In genomic region chr19:11160119-11160768, GRCh38 we compare ENCODE assay signal across 12 cellular contexts. TPM values are rescaled to one million over a fixed set of nuclear protein-coding genes. Genes with fewer than 3 reads are reported as not detected.
A peak's percentile ranks its signal among the peaks of the same experiment; 100 is the strongest.
DNase-seq lines count a peak whose midpoint lies in the region; ATAC-seq and TF ChIP-seq lines count a peak whose summit lies in the region.
"Had no signal": no experiment of that assay in that cellular context is flagged by ENCODE, and none has a peak within 500 bp of the region (broad histone marks: within the 10 kb centered on the region; RNA-seq: fewer than 3 reads in every experiment).

No MANE protein-coding gene starts in this region.

- TF ChIP-seq POLR2A in body of pancreas (IDR thresholded peaks at IDR 0.05) (no peak), spleen (IDR thresholded peaks at IDR 0.05) (no peak)

- H3K9ac ChIP-seq in Karpas-422 (ENCODE audit: low read length) = no peak overlapping the region

- no peaks in the 10 kb centered on the region for H3K9me2 ChIP-seq in hepatocyte (replicated peaks; ENCODE audit: insufficient read depth)
- no peaks in the 10 kb centered on the region for H3K9me2 ChIP-seq in Karpas-422 (replicated peaks; ENCODE audit: insufficient read depth, low read length)

- H3K4me1 ChIP-seq in body of pancreas = peaks cover 43% of the 10 kb centered on the region
- peaks cover 22% of the 10 kb centered on the region for H3K4me1 ChIP-seq in hepatocyte (ENCODE audit: insufficient read depth)
- peaks cover 7 to 23% (median 11%) of the 10 kb centered on the region in 6 donors for H3K4me1 ChIP-seq in spleen
- peaks cover 5% of the 10 kb centered on the region for H3K4me1 ChIP-seq in Karpas-422 (ENCODE audit: low read length)

- H3K4me2 ChIP-seq in hepatocyte (peak overlapping the region; percentile 47), Karpas-422 (ENCODE audit: low read depth, low read length, poor library complexity, severe bottlenecking) (no peak overlapping the region)
- H3K4me2 ChIP-seq: PC-9 had no signal

- ATAC-seq in body of pancreas (no peak), HG02623 (IDR thresholded peaks at IDR 0.05; ENCODE audit: unreplicated experiment) (no peak)

- DNase-seq in NCI-H69 (lab: John Stamatoyannopoulos, UW) = peak; percentile 32
- DNase-seq in body of pancreas = no peak
- DNase-seq in hepatocyte (ENCODE audit: low spot score) = no peak
- DNase-seq in spleen = no peak
- DNase-seq in NCI-H1930 (lab: John Stamatoyannopoulos, UW) = no peak
- no peak for DNase-seq in amygdala (lab: John Stamatoyannopoulos, UW)
- no peak for DNase-seq in Karpas-422
- DNase-seq: activated CD4-positive, alpha-beta T cell treated with anti-CD3 and anti-CD28 coated beads, Interleukin-2, amount 10 ng/mL, durations not matched to agents 24 days and 14 days; endodermal cell; stimulated activated naive CD4-positive, alpha-beta T cell treated with Interleukin-2 at 50 U/mL for 16 hours had no signal

- no peak overlapping the region for H2AFZ ChIP-seq in hepatocyte
- H2AFZ ChIP-seq in Karpas-422 (ENCODE audit: low read length) = no peak overlapping the region
- H2AFZ ChIP-seq: PC-9 had no signal

- no peaks in the 10 kb centered on the region for H3K36me3 ChIP-seq in body of pancreas (replicated peaks in 1 of 2; ENCODE audit: insufficient read depth in 1 of 2, low read depth in 2 of 2)
- no peaks in the 10 kb centered on the region for H3K36me3 ChIP-seq in hepatocyte (replicated peaks; ENCODE audit: insufficient read depth, low read depth)
- no peaks in the 10 kb centered on the region for H3K36me3 ChIP-seq in spleen
- H3K36me3 ChIP-seq in Karpas-422 (ENCODE audit: insufficient read depth, low read length) = no peaks in the 10 kb centered on the region

- no peak overlapping the region for H3K4me3 ChIP-seq in body of pancreas
- no peak overlapping the region for H3K4me3 ChIP-seq in hepatocyte
- H3K4me3 ChIP-seq in spleen = no peak overlapping the region
- no peak overlapping the region for H3K4me3 ChIP-seq in Karpas-422 (ENCODE audit: low read length)
- H3K4me3 ChIP-seq: PC-9 had no signal

- H3K9me3 ChIP-seq in body of pancreas (no peaks in the 10 kb centered on the region), hepatocyte (ENCODE audit: low read depth) (no peaks in the 10 kb centered on the region), spleen (peaks cover 0 to 12% (median 9%) of the 10 kb centered on the region in 8 donors), Karpas-422 (ENCODE audit: low read length) (no peaks in the 10 kb centered on the region)

- 43 to 44% methylated on average over 7 of the region's 7 CpGs for WGBS in body of pancreas, 2 donors
- 63% methylated on average over 7 of the region's 7 CpGs for WGBS in hepatocyte (ENCODE audit: low lambda C conversion rate, missing lambda C conversion rate)
- WGBS in spleen, 5 donors = 53 to 74% (median 65%) methylated on average over 7 of the region's 7 CpGs

- H3K27me3 ChIP-seq in body of pancreas (no peaks in the 10 kb centered on the region), hepatocyte (no peaks in the 10 kb centered on the region), spleen (replicated peaks in 1 of 7) (no peaks in the 10 kb centered on the region), Karpas-422 (ENCODE audit: low read length) (no peaks in the 10 kb centered on the region)

- intact Hi-C loops in body of pancreas (cut with DNase I) (no loop called here), spleen (cut with DNase I; ENCODE audit: low total_unique reads) (no loop called here)

- no peaks in the 10 kb centered on the region for H4K20me1 ChIP-seq in hepatocyte (ENCODE audit: insufficient read depth, poor library complexity, severe bottlenecking)
- no peaks in the 10 kb centered on the region for H4K20me1 ChIP-seq in Karpas-422 (ENCODE audit: insufficient read depth, low read depth, low read length)

- TF ChIP-seq CTCF in body of pancreas (IDR thresholded peaks at IDR 0.05) (peak in 1 of 7 experiments; percentile 5), hepatocyte (IDR thresholded peaks at IDR 0.05; ENCODE audit: poor library complexity) (no peak), spleen (IDR thresholded peaks at IDR 0.05 in 8 of 11, conservative IDR thresholded peaks at IDR 0.05 in 3 of 11) (no peak)

- peaks cover 2% of the 10 kb centered on the region for H3K79me2 ChIP-seq in hepatocyte
- peaks cover 3% of the 10 kb centered on the region for H3K79me2 ChIP-seq in Karpas-422 (ENCODE audit: low read length)

- peak overlapping the region in 3 of 4 donors; percentile 29 to 47 (median 29) for H3K27ac ChIP-seq in body of pancreas
- peak overlapping the region; percentile 56 for H3K27ac ChIP-seq in hepatocyte
- peak overlapping the region in 7 of 8 donors; percentile 29 to 61 (median 46) for H3K27ac ChIP-seq in spleen
- no peak overlapping the region for H3K27ac ChIP-seq in Karpas-422 (ENCODE audit: low read length)
- H3K27ac ChIP-seq: PC-9 had no signal

RNA-seq across cellular contexts. Expression of gene SPC24, which starts 4.7 kb away (rescaled TPM):
- 1 to 10 TPM; 1.8 to 6.9 TPM for total RNA-seq in body of pancreas
- total RNA-seq in hepatocyte = 9.0 and 11.5 TPM in 2 replicates
- polyA plus RNA-seq in hepatocyte = 5.2 and 8.8 TPM in 2 replicates
- 1 to 10 TPM; 2.0 to 9.7 (median 3.6) TPM for total RNA-seq in spleen
- polyA plus RNA-seq in spleen = 1 to 10 TPM; 1.7 to 4.4 (median 3.9) TPM
- 25.3 and 28.6 TPM in 2 replicates for total RNA-seq in Karpas-422 (2014; rRNA removed; shearing (Covaris generic); ENCODE audit: low replicate concordance)

RNA-seq across cellular contexts. Expression of gene KANK2, which starts 37.1 kb away (rescaled TPM):
- total RNA-seq in body of pancreas = 100 to 1,000 TPM; 133 to 165 TPM
- 58.3 and 60.3 TPM in 2 replicates for total RNA-seq in hepatocyte
- 35.2 and 39.6 TPM in 2 replicates for polyA plus RNA-seq in hepatocyte
- total RNA-seq in spleen = 100 to 1,000 TPM in 4 of 7 donors, 10 to 100 TPM in 3; 47.7 to 144 (median 117) TPM
- polyA plus RNA-seq in spleen = 10 to 100 TPM; 16.3 to 34.9 (median 20.1) TPM
- 0.19 and 1.9 TPM in 2 replicates for total RNA-seq in Karpas-422 (2014; rRNA removed; shearing (Covaris generic); ENCODE audit: low replicate concordance)

Comparison
In these comparisons a context has a peak if more than half of its experiments do, and no peak if none do; other contexts are left out.
1. RNA of gene KANK2, which starts 37.1 kb away (total RNA-seq): 133 to 165 TPM in body of pancreas, 47.7 to 144 TPM in spleen and 58.3 to 60.3 TPM in hepatocyte; 0.19 to 1.9 TPM in Karpas-422; every median in the first group is over 10 times any median in the second.